ENCODE assay signal across 11 cellular contexts in the genomic region with DNA sequence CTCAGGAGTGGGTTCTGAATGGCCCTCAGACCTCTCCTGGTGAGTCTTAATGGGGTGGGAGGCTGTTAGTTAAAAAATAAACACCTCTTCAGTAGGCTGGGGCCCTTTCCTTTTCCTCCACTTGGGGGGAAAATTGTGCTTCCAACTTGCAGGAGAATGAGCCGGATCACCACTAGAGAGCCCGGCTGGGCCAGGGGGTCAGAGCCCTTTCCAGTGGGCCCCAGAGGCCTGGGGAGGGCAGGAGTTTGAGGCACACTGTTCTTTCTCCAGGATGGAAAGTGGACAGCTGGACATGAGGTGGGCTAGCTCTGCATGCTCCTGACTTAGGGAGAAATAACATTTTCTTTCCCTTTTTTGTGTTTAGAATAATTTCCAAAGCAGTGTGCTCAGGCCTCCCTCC. TPM values are rescaled to one million over a fixed set of nuclear protein-coding genes. Genes with fewer than 3 reads are reported as not detected.
"Had no signal": no experiment of that assay in that cellular context is flagged by ENCODE, and none has a peak within 500 bp of the region (broad histone marks: within the 10 kb centered on the region; RNA-seq: fewer than 3 reads in every experiment).

No MANE protein-coding gene starts in this region.

- FAIRE-seq: H1, H54 had no signal

- H3K4me3 ChIP-seq: GM23248, GM23338, HAP-1 had no signal

- H3K36me3 ChIP-seq: HAP-1 had no signal

- H3K27ac Mint-ChIP-seq: GM23338, H9, HFFc6 had no signal

- H3K9me3 ChIP-seq: HAP-1 had no signal

- ATAC-seq: GM23338, HCT116 had no signal

- H3K27ac ChIP-seq: GM23248 had no signal

- DNase-seq: GM23248, GOT3, H7, H9, HCEC 1CT, HFFc6 had no signal

- H3K9ac ChIP-seq: GM23248 had no signal

- H3K4me3 Mint-ChIP-seq: GM23338, H9, HFFc6 had no signal

- H3K4me1 ChIP-seq: HAP-1 had no signal

- H3K9me3 Mint-ChIP-seq: GM23338, H9 had no signal

RNA-seq across cellular contexts. Expression of a gene that starts 32.8 kb away (rescaled TPM):
- total RNA-seq: GM23248, HFFc6 had no signal
- polyA plus RNA-seq: GM23248 had no signal

RNA-seq across cellular contexts. Expression of a gene that starts 47.5 kb away (rescaled TPM):
- total RNA-seq: GM23248, HFFc6 had no signal
